In genomic region chr7:139602143-139602722, GRCh38 we compare ENCODE assay signal across 1 cellular context.
TF ChIP-seq lines count a peak whose summit lies in the region.

No MANE protein-coding gene starts in this region.

TF ChIP-seq in K562, 482 proteins besides CTCF, POLR2A, EP300 and RAD21 (continued from another document):
- TF ChIP-seq TFAP4 (CRISPR knock-in tag; IDR thresholded peaks at IDR 0.05; ENCODE audit: borderline replicate concordance) (0 out of 2 replicates have a peak, but pooled peaks have one; percentile 13), ZNF609 (CRISPR knock-in tag; IDR thresholded peaks at IDR 0.05; ENCODE audit: borderline replicate concordance) (0 out of 2 replicates have a peak, but pooled peaks have one; percentile 45), SMAD4 (CRISPR knock-in tag; conservative IDR thresholded peaks at IDR 0.05) (0 out of 2 replicates have a peak, but pooled peaks have one; percentile 13), MLLT1 (IDR thresholded peaks at IDR 0.05) (0 out of 4 replicates have a peak, but pooled peaks of 1 of the 2 experiments have one; percentile 46), ZNF511 (CRISPR knock-in tag; IDR thresholded peaks at IDR 0.05) (no peak), ZNF512 (tag; IDR thresholded peaks at IDR 0.05) (peak; percentile 33; the same call in 1 of the 2 replicates), ZNF766 (CRISPR knock-in tag; conservative IDR thresholded peaks at IDR 0.05) (no peak), NBN (IDR thresholded peaks at IDR 0.05; ENCODE audit: low read depth) (peak; percentile 47; the same call in 1 of the 2 replicates), MAZ (CRISPR knock-in tag; conservative IDR thresholded peaks at IDR 0.05 in 1 of 2, IDR thresholded peaks at IDR 0.05 in 1 of 2) (0 out of 4 replicates have a peak, but pooled peaks of 1 of the 2 experiments have one; percentile 13), PHB (CRISPR knock-in tag; IDR thresholded peaks at IDR 0.05) (no peak), E2F1 (CRISPR knock-in tag; IDR thresholded peaks at IDR 0.05) (no peak), DEAF1 (CRISPR knock-in tag; IDR thresholded peaks at IDR 0.05) (peak; percentile 62), ARID2 (IDR thresholded peaks at IDR 0.05) (peak; percentile 56; the same call in 1 of the 2 replicates), STAG1 (CRISPR knock-in tag; IDR thresholded peaks at IDR 0.05; ENCODE audit: borderline replicate concordance) (peak; percentile 75; the same call in 1 of the 2 replicates), SMC3 (conservative IDR thresholded peaks at IDR 0.05; ENCODE audit: insufficient read depth, low read depth, low read length) (peak; percentile 77), HDGF (IDR thresholded peaks at IDR 0.05) (0 out of 2 replicates have a peak, but pooled peaks have one; percentile 83), SP1 (CRISPR knock-in tag; IDR thresholded peaks at IDR 0.05) (0 out of 2 replicates have a peak, but pooled peaks have one; percentile 15)
